ENCODE assay signal across 23 cellular contexts in genomic region chr5:174719211-174719610, GRCh38. TPM values are rescaled to one million over a fixed set of nuclear protein-coding genes. Genes with fewer than 3 reads are reported as not detected.
"Had no signal": no experiment of that assay in that cellular context is flagged by ENCODE, and none has a peak within 500 bp of the region (broad histone marks: within the 10 kb centered on the region; RNA-seq: fewer than 3 reads in every experiment).

No MANE protein-coding gene starts in this region.

- H3K27ac Mint-ChIP-seq: IgD-negative memory B cell had no signal

- H3K4me3 Mint-ChIP-seq: IgD-negative memory B cell had no signal

- H3K27ac ChIP-seq: HL-60, KMS-11, SJSA1, SK-N-MC had no signal

- H3K36me3 ChIP-seq: SJSA1 had no signal

- ATAC-seq: K562 had no signal

- DNase-seq: Kasumi-1, MM.1S, NCI-H1092 treated with DMSO at 0.1 percent for 48 hours, NCI-H1436, NCI-H187, NCI-H2029, NCI-H2081 treated with DMSO at 0.1 percent for 48 hours, NCI-H2171, NCI-H226, NCI-H446, NCI-H510A, NCI-H524 treated with DMSO at 0.1 percent for 48 hours, NCI-H774, Right ventricle myocardium superior, RPMI8226, SIG-M5 had no signal

- H3K4me1 ChIP-seq: SJSA1 had no signal

- H3K9me3 ChIP-seq: SJSA1 had no signal

- H3K4me3 ChIP-seq: K562, SJSA1, SK-N-MC had no signal

- H3K4me2 ChIP-seq: KMS-11 had no signal

- H3K36me3 Mint-ChIP-seq: IgD-negative memory B cell had no signal

- H3K9ac ChIP-seq: KMS-11 had no signal

RNA-seq across cellular contexts. Expression of gene MSX2, which starts 5.2 kb away (rescaled TPM):
- total RNA-seq: K562, M059J had no signal
- polyA plus RNA-seq: IgD-negative memory B cell, K562 had no signal
